ENCODE assay signal across 8 cellular contexts in genomic region chr1:40385437-40386310, GRCh38. TPM values are rescaled to one million over a fixed set of nuclear protein-coding genes. Genes with fewer than 3 reads are reported as not detected.
DNase-seq lines count a peak whose midpoint lies in the region; ATAC-seq and TF ChIP-seq lines count a peak whose summit lies in the region.

No MANE protein-coding gene starts in this region.

- H3K27ac Mint-ChIP-seq in naive thymus-derived CD8-positive, alpha-beta T cell: peak overlapping the region; percentile 97 to 100 (median 99)

- peaks cover 0 to 33% (median 29%) of the 10 kb centered on the region in 3 donors for H3K36me3 Mint-ChIP-seq in naive thymus-derived CD8-positive, alpha-beta T cell

- no peaks in the 10 kb centered on the region for H3K36me3 ChIP-seq in breast epithelium
- peaks cover 37% of the 10 kb centered on the region for H3K36me3 ChIP-seq in MG63

- H3K27me3 ChIP-seq in breast epithelium (no peaks in the 10 kb centered on the region), MG63 (no peaks in the 10 kb centered on the region)

- H3K4me1 ChIP-seq in breast epithelium: peaks cover 0 to 5% of the 10 kb centered on the region in 2 donors

- H3K9me3 ChIP-seq in breast epithelium (no peaks in the 10 kb centered on the region), MG63 (no peaks in the 10 kb centered on the region)

- peak; percentile 56 for ATAC-seq in GM18867 (IDR thresholded peaks at IDR 0.05; ENCODE audit: unreplicated experiment)
- peak; percentile 63 for ATAC-seq in HG02884 (IDR thresholded peaks at IDR 0.05; ENCODE audit: unreplicated experiment)
- peak; percentile 75 for ATAC-seq in naive thymus-derived CD8-positive, alpha-beta T cell

- peak; percentile 82 for DNase-seq in SIG-M5 (lab: John Stamatoyannopoulos, UW)
- DNase-seq in breast epithelium (ENCODE audit: low spot score in 2 of 2): no peak
- peak; percentile 26 to 95 (median 86) for DNase-seq in naive thymus-derived CD8-positive, alpha-beta T cell
- no peak for DNase-seq in NCI-H146 treated with DMSO at 0.1 percent for 48 hours (lab: John Stamatoyannopoulos, UW; ENCODE audit: unreplicated experiment)
- DNase-seq in MG63: no peak
- DNase-seq in DMS79 treated with DMSO at 0.1 percent for 48 hours (lab: John Stamatoyannopoulos, UW): no peak

- H3K4me3 Mint-ChIP-seq in naive thymus-derived CD8-positive, alpha-beta T cell: peak overlapping the region; percentile 78 to 97 (median 86)

- H3K4me3 ChIP-seq in breast epithelium: no peak overlapping the region
- no peak overlapping the region for H3K4me3 ChIP-seq in MG63

- POLR2A ChIA-PET in naive thymus-derived CD8-positive, alpha-beta T cell (lab: Charles Lee): interaction anchor here (0.5 to 15.9 kb wide), 16 partner anchors 9 to 1179 kb away, joined by 3 to 384 read pairs (median 6); partner anchors contain the start of genes CAP1, COL9A2, SMAP2 and ZFP69B

- peaks cover 52 to 96% (median 86%) of the 10 kb centered on the region in 4 donors for H3K4me1 Mint-ChIP-seq in naive thymus-derived CD8-positive, alpha-beta T cell

- H3K9me3 Mint-ChIP-seq in naive thymus-derived CD8-positive, alpha-beta T cell: no peaks in the 10 kb centered on the region

- H3K27ac ChIP-seq in breast epithelium: peak overlapping the region; percentile 53 to 64

- no peak for TF ChIP-seq CTCF in breast epithelium (IDR thresholded peaks at IDR 0.05)

- no peak for TF ChIP-seq POLR2A in breast epithelium (IDR thresholded peaks at IDR 0.05)

- H3K27me3 Mint-ChIP-seq in naive thymus-derived CD8-positive, alpha-beta T cell: no peaks in the 10 kb centered on the region

- intact Hi-C loops in breast epithelium (cut with DNase I; ENCODE audit: low total_unique reads): no loop called here

RNA-seq across cellular contexts. Expression of gene SMAP2, which starts 12.1 kb away (rescaled TPM):
- total RNA-seq in breast epithelium: 10 to 100 TPM; 27.2 to 64.2 (median 33.1) TPM
- total RNA-seq in naive thymus-derived CD8-positive, alpha-beta T cell: 100 to 1,000 TPM; 154 to 160 TPM
- polyA plus RNA-seq in naive thymus-derived CD8-positive, alpha-beta T cell: 100 to 1,000 TPM; 297 to 506 (median 298) TPM
- 95.8 and 98.2 TPM in 2 replicates for total RNA-seq in MG63 (2014; rRNA removed; shearing (Covaris generic); ENCODE audit: low replicate concordance)

Comparison
In these comparisons a context has a peak if more than half of its experiments do, and no peak if none do; other contexts are left out.
1. DNase-seq: peak in SIG-M5 (single experiment) and naive thymus-derived CD8-positive, alpha-beta T cell (10 of 10); none in breast epithelium (0 of 2), NCI-H146 treated with DMSO at 0.1 percent for 48 hours (single experiment), MG63 (single experiment) and DMS79 treated with DMSO at 0.1 percent for 48 hours (single experiment).
2. Peak in every context shown above with its lines, with median percentiles within 50 percentile points of each other: ATAC-seq.